ENCODE assay signal across 21 cellular contexts in genomic region chrX:103846395-103846794, GRCh38. TPM values are rescaled to one million over a fixed set of nuclear protein-coding genes. Genes with fewer than 3 reads are reported as not detected.
DNase-seq lines count a peak whose midpoint lies in the region; ATAC-seq, FAIRE-seq and TF ChIP-seq lines count a peak whose summit lies in the region.
"Had no signal": no experiment of that assay in that cellular context is flagged by ENCODE, and none has a peak within 500 bp of the region (broad histone marks: within the 10 kb centered on the region; RNA-seq: fewer than 3 reads in every experiment).

No MANE protein-coding gene starts in this region.

- H3K4me3 Mint-ChIP-seq in progenitor cell of endocrine pancreas (ENCODE audit: low read depth), result no peak overlapping the region

- BruUV-seq in GM12878 (replicated peaks; lab: Mats Ljungman, UMichigan), result no TSS peak

- TF ChIP-seq EP300 in A549 (IDR thresholded peaks at IDR 0.05), result no peak
- TF ChIP-seq EP300 in GM12878 (IDR thresholded peaks at IDR 0.05; ENCODE audit: borderline replicate concordance in 1 of 2, control insufficient read depth in 1 of 2, low read depth in 2 of 2, low read length in 2 of 2), result no peak
- no peak for TF ChIP-seq EP300 in ovary (IDR thresholded peaks at IDR 0.05)

- peaks cover 11% of the 10 kb centered on the region for H3K27me3 Mint-ChIP-seq in progenitor cell of endocrine pancreas

- SMC1A ChIA-PET in GM12878 (lab: Charles Lee; ENCODE audit: uncharacterized antibody, unreplicated experiment), result interaction anchor here (1.3 to 2.0 kb wide), 2 partner anchors 267 to 290 kb away, joined by 8 to 16 read pairs; no protein-coding TSS in a partner anchor

- no peaks in the 10 kb centered on the region for H3K4me1 ChIP-seq in A549
- H3K4me1 ChIP-seq in GM12878 (ENCODE audit: control insufficient read depth, insufficient read depth, low read length), result no peaks in the 10 kb centered on the region
- H3K4me1 ChIP-seq in foreskin keratinocyte, result peaks cover 9% of the 10 kb centered on the region
- H3K4me1 ChIP-seq in ovary (ENCODE audit: insufficient read depth), result no peaks in the 10 kb centered on the region
- H3K4me1 ChIP-seq: Peyer's patch had no signal

- TF ChIP-seq CTCF in A549 (IDR thresholded peaks at IDR 0.05) (no peak), GM12878 (IDR thresholded peaks at IDR 0.05 in 2 of 3, conservative IDR thresholded peaks at IDR 0.05 in 1 of 3; ENCODE audit: control insufficient read depth in 2 of 3, extremely low read depth in 1 of 3, insufficient read depth in 1 of 3, low read depth in 3 of 3, low read length in 3 of 3) (no peak), foreskin keratinocyte (conservative IDR thresholded peaks at IDR 0.05) (no peak), ovary (IDR thresholded peaks at IDR 0.05) (no peak), progenitor cell of endocrine pancreas (IDR thresholded peaks at IDR 0.05; ENCODE audit: unreplicated experiment) (no peak)

- H3K9me3 ChIP-seq in A549, result 0 out of 3 replicates have a peak, but pooled peaks cover 2% of the 10 kb centered on the region
- H3K9me3 ChIP-seq in GM12878 (replicated peaks; ENCODE audit: control insufficient read depth, insufficient read depth, low read length), result no peaks in the 10 kb centered on the region
- no peaks in the 10 kb centered on the region for H3K9me3 ChIP-seq in ovary
- H3K9me3 ChIP-seq: Peyer's patch had no signal

- CTCF ChIA-PET in A549 (lab: Yijun Ruan, JAX) (interaction anchor here (0.7 to 2.2 kb wide), 5 partner anchors 9 to 296 kb away, joined by 3 to 12 read pairs (median 10); no protein-coding TSS in a partner anchor), GM12878 (lab: Yijun Ruan, JAX) (interaction anchor here (1.3 to 3.7 kb wide), 7 partner anchors 11 to 291 kb away, joined by 4 to 57 read pairs (median 11); no protein-coding TSS in a partner anchor)

- no peaks in the 10 kb centered on the region for H3K36me3 Mint-ChIP-seq in progenitor cell of endocrine pancreas (ENCODE audit: insufficient read depth)

- RAD21 ChIA-PET in GM12878 (lab: Charles Lee; ENCODE audit: unreplicated experiment), result interaction anchor here (1.3 to 2.5 kb wide), 2 partner anchors 8 to 95 kb away, joined by 3 to 21 read pairs; no protein-coding TSS in a partner anchor

- H3K4me2 ChIP-seq in A549 (no peak overlapping the region), GM12878 (ENCODE audit: control insufficient read depth, insufficient read depth) (no peak overlapping the region)

- no peak overlapping the region for H3K4me3 ChIP-seq in A549
- H3K4me3 ChIP-seq in GM12878, result no peak overlapping the region
- H3K4me3 ChIP-seq in ovary, result no peak overlapping the region
- H3K4me3 ChIP-seq: Peyer's patch, SK-N-MC had no signal

- no peaks in the 10 kb centered on the region for H3K79me2 ChIP-seq in GM12878 (ENCODE audit: control insufficient read depth, insufficient read depth, low read length)

- no peak overlapping the region for H3K9ac ChIP-seq in GM12878 (ENCODE audit: control insufficient read depth, insufficient read depth, low read length)

- DNase-seq in A549 (ENCODE audit: low read depth in 1 of 2, low spot score in 1 of 2), result no peak
- peak; percentile 60 for DNase-seq in HT1080 (ENCODE audit: low read depth)
- no peak for DNase-seq in GM12878 (ENCODE audit: low read depth, low spot score)
- peak in 1 of 2 donors; percentile 63 for DNase-seq in foreskin keratinocyte
- no peak for DNase-seq in NK-92 treated with Interleukin-12 subunit alpha and Interleukin-12 subunit beta, amount 100 ng/mL, for 24 hours (lab: John Stamatoyannopoulos, UW)
- no peak for DNase-seq in mesenteric fat pad (ENCODE audit: low spot score)
- DNase-seq in ovary, result no peak
- no peak for DNase-seq in progenitor cell of endocrine pancreas (ENCODE audit: low spot score, unreplicated experiment)
- DNase-seq: 8988T, DMS153, NCI-H1048, NCI-H1417, NCI-H1694, NCI-H2029 treated with DMSO at 0.1 percent for 48 hours, NCI-H2227 treated with DMSO at 0.1 percent for 48 hours, NCI-H526 treated with DMSO at 0.1 percent for 48 hours, Peyer's patch, SIG-M5 had no signal

- ATAC-seq in A549, result no peak
- ATAC-seq in GM12878, result peak; percentile 32; the same call in 2 of the 3 replicates
- peak; percentile 77 for ATAC-seq in foreskin keratinocyte
- ATAC-seq: HCT116 had no signal

- POLR2A ChIA-PET in A549 (lab: Yijun Ruan, JAX) (no interaction called here), GM12878 (lab: Charles Lee) (no interaction called here)

- no peak for TF ChIP-seq RAD21 in A549 (conservative IDR thresholded peaks at IDR 0.05 in 1 of 2, IDR thresholded peaks at IDR 0.05 in 1 of 2)
- TF ChIP-seq RAD21 in GM12878 (IDR thresholded peaks at IDR 0.05; ENCODE audit: insufficient read depth, low read depth, low read length), result no peak

- H2AFZ ChIP-seq in GM12878 (ENCODE audit: control insufficient read depth, low read depth, low read length), result no peak overlapping the region

- peaks cover 4% of the 10 kb centered on the region for H3K9me3 Mint-ChIP-seq in progenitor cell of endocrine pancreas (ENCODE audit: low read depth)

- H3K27ac ChIP-seq in A549 (no peak overlapping the region), GM12878 (ENCODE audit: control insufficient read depth, insufficient read depth) (no peak overlapping the region), foreskin keratinocyte (no peak overlapping the region), ovary (peak overlapping the region in 1 of 2 donors; percentile 8)
- H3K27ac ChIP-seq: Peyer's patch, SK-N-MC had no signal

- no peak overlapping the region for H3K27ac Mint-ChIP-seq in progenitor cell of endocrine pancreas

- peak; percentile 76 for FAIRE-seq in A549 (lab: Jason Lieb, UNC)
- FAIRE-seq in GM12878 (lab: Jason Lieb, UNC), result no peak

- H3K27me3 ChIP-seq in GM12878 (replicated peaks in 1 of 2; ENCODE audit: control insufficient read depth in 2 of 2, insufficient read depth in 2 of 2, low read length in 1 of 2), result no peaks in the 10 kb centered on the region
- H3K27me3 ChIP-seq in foreskin keratinocyte, result no peaks in the 10 kb centered on the region
- no peaks in the 10 kb centered on the region for H3K27me3 ChIP-seq in ovary
- H3K27me3 ChIP-seq: Peyer's patch had no signal

- in situ Hi-C loops in GM12878 (cut with MboI), result loop anchor here (5.0 kb wide), 2 partner anchors 86 to 286 kb away; no protein-coding TSS in a partner anchor

- H4K20me1 ChIP-seq in GM12878 (ENCODE audit: control insufficient read depth, insufficient read depth), result no peaks in the 10 kb centered on the region

- intact Hi-C loops in GM12878 (cut with micrococcal nuclease; ENCODE audit: unreplicated experiment), result loop anchor here (5.0 kb wide), 1 partner anchor 266 kb away; the partner anchor contains the start of gene ZCCHC18
- intact Hi-C loops in ovary (cut with DNase I), result loop anchor here in 3 of 4 donors (10.0 kb wide), 1 partner anchor 288 kb away; no protein-coding TSS in a partner anchor

- H3K36me3 ChIP-seq in GM12878 (ENCODE audit: control insufficient read depth in 2 of 2, insufficient read depth in 2 of 2, low read length in 1 of 2) (no peaks in the 10 kb centered on the region), ovary (no peaks in the 10 kb centered on the region)
- H3K36me3 ChIP-seq: Peyer's patch had no signal

- H3K4me1 Mint-ChIP-seq in progenitor cell of endocrine pancreas (ENCODE audit: low read depth), result peaks cover 3% of the 10 kb centered on the region

- no peak for TF ChIP-seq POLR2A in A549 (IDR thresholded peaks at IDR 0.05; ENCODE audit: low read length)
- TF ChIP-seq POLR2A in GM12878 (IDR thresholded peaks at IDR 0.05; ENCODE audit: low read depth, low read length), result no peak
- TF ChIP-seq POLR2A in ovary (IDR thresholded peaks at IDR 0.05), result no peak

TF ChIP-seq in A549, 52 proteins besides CTCF, POLR2A, EP300 and RAD21 (continues in another document):
- no peak for TF ChIP-seq TP53 (CRISPR knock-in tag; IDR thresholded peaks at IDR 0.05)
- TF ChIP-seq SREBF2 (IDR thresholded peaks at IDR 0.05), result no peak
- no peak for TF ChIP-seq HOXB13 (CRISPR knock-in tag; IDR thresholded peaks at IDR 0.05; ENCODE audit: low read depth)
- TF ChIP-seq SMC3 (IDR thresholded peaks at IDR 0.05), result no peak

TF ChIP-seq in GM12878, 131 proteins besides CTCF, POLR2A, EP300 and RAD21:
- no peak for TF ChIP-seq IKZF1 (conservative IDR thresholded peaks at IDR 0.05)
TF ChIP-seq in GM12878: peak in this region for 0.

RNA-seq across cellular contexts. Expression of gene RAB9B, which starts 14.3 kb away (rescaled TPM):
- polyA plus RNA-seq in A549 (2011; rRNA removed), result 0.15 and 0.16 TPM in 2 replicates
- polyA plus RNA-seq in A549 (2012; cell fraction: cytosol; rRNA removed), result 0.01 and 0.03 TPM in 2 replicates
- polyA plus RNA-seq in A549 (2012; cell fraction: nucleus; rRNA removed), result 0.01 and 0.04 TPM in 2 replicates
- polyA plus RNA-seq in A549 (2017; fragmentation: RNase III; extraction: RNeasy Plus Mini Kit Qiagen cat#74134 plus additional on column Dnase treatment), result 0.09 to 0.17 TPM (median 0.14 TPM) in 3 replicates
- 0.05 and 0.17 TPM in 2 replicates for polyA minus RNA-seq in A549 (2011; rRNA and poly(A)+ RNA removed)
- total RNA-seq in HT1080 (2014; rRNA removed; shearing (Covaris generic)), result 0.63 and 0.68 TPM in 2 replicates
- polyA plus RNA-seq in HT1080 (2015; cell fraction: cytosol; rRNA removed), result 0.12 and 0.24 TPM in 2 replicates
- 0.36 and 0.56 TPM in 2 replicates for polyA plus RNA-seq in HT1080 (2015; cell fraction: nucleus; rRNA removed)
- 1.0 and 1.1 TPM in 2 replicates for total RNA-seq in GM12878 (2013; cell fraction: nucleolus; rRNA removed)
- total RNA-seq in GM12878 (2014; rRNA removed), result 0.28 and 0.49 TPM in 2 replicates
- 0.22 and 0.23 TPM in 2 replicates for total RNA-seq in GM12878 (2014; rRNA removed; fragmentation: Illumina TruSeq; extraction: Trizol)
- 0.08 and 0.21 TPM in 2 replicates for total RNA-seq in GM12878 (2021)
- polyA plus RNA-seq in GM12878 (2011; ENCODE audit: low read depth), result 0.17 TPM
- polyA plus RNA-seq in GM12878 (2011; rRNA removed), result 0.30 and 0.65 TPM in 2 replicates
- 0.08 and 0.12 TPM in 2 replicates for polyA plus RNA-seq in GM12878 (2011; cell fraction: cytosol; rRNA removed)
- polyA plus RNA-seq in GM12878 (2011; cell fraction: nucleus; rRNA removed), result 0.50 and 0.55 TPM in 2 replicates
- 0.22 and 0.24 TPM in 2 replicates for polyA plus RNA-seq in GM12878 (2012)
- 0.21 and 0.32 TPM in 2 replicates for polyA plus RNA-seq in GM12878 (2014; fragmentation: Illumina TruSeq; extraction: Trizol)
- under 1 TPM; 0.05 to 0.08 TPM for polyA plus RNA-seq in GM12878 (2014; fragmentation: Nextera tagmentation; extraction: Ambion mirVana)
- 0.14 and 0.15 TPM in 2 replicates for polyA plus RNA-seq in GM12878 (2014; rRNA removed)
- under 1 TPM; 0.18 to 0.20 TPM for polyA plus RNA-seq in GM12878 (2016; fragmentation: Nextera tagmentation; extraction: Ambion mirVana)
- polyA minus RNA-seq in GM12878 (2011; rRNA and poly(A)+ RNA removed), result 0.22 and 0.31 TPM in 2 replicates
- polyA minus RNA-seq in GM12878 (2011; cell fraction: cytosol; rRNA and poly(A)+ RNA removed), result not detected in 2 replicates
- polyA minus RNA-seq in GM12878 (2011; cell fraction: nucleus; rRNA and poly(A)+ RNA removed), result 0.19 and 0.24 TPM in 2 replicates
- 0.11 and 0.17 TPM in 2 replicates for total RNA-seq in foreskin keratinocyte
- 0.07 TPM in 2 replicates for polyA plus RNA-seq in foreskin keratinocyte
- total RNA-seq in mesenteric fat pad, result 0.74 TPM
- 10 to 100 TPM in 5 of 7 donors, 1 to 10 TPM in 2; 3.7 to 23.8 (median 12.6) TPM for total RNA-seq in ovary
- 10 to 100 TPM in 1 of 2 donors, 1 to 10 TPM in 1; 6.8 to 14.0 TPM for polyA plus RNA-seq in ovary
- 2.4 and 2.8 TPM in 2 replicates for total RNA-seq in progenitor cell of endocrine pancreas
- total RNA-seq: G401 had no signal

Comparison
In these comparisons a context has a peak if more than half of its experiments do, and no peak if none do; other contexts are left out.
1. ATAC-seq: peak in GM12878 (single experiment) and foreskin keratinocyte (single experiment); none in A549 (0 of 2).